In genomic region chr10:31508234-31508633, GRCh38 we compare ENCODE assay signal across 29 cellular contexts.
DNase-seq lines count a peak whose midpoint lies in the region; ATAC-seq, FAIRE-seq and TF ChIP-seq lines count a peak whose summit lies in the region.
"Had no signal": no experiment of that assay in that cellular context is flagged by ENCODE, and none has a peak within 500 bp of the region (broad histone marks: within the 10 kb centered on the region; RNA-seq: fewer than 3 reads in every experiment).

No MANE protein-coding gene starts in this region.

- no peaks in the 10 kb centered on the region for H4K20me1 ChIP-seq in HepG2 (ENCODE audit: insufficient read depth, low read length)
- H4K20me1 ChIP-seq: BLaER1 treated with 17β-estradiol and CSF1 and Interleukin-3, amounts not matched to agents 10 nM and 100 nM had no signal

- H3K27ac Mint-ChIP-seq in activated CD4-positive, alpha-beta T cell treated with anti-CD3 and anti-CD28 coated beads, Interleukin-2, amount 10 ng/mL, durations not matched to agents 7 days and 5 days = peak overlapping the region; percentile 16
- H3K27ac Mint-ChIP-seq: CD4-positive, alpha-beta memory T cell; GM23338 had no signal

- peaks cover 39% of the 10 kb centered on the region for H3K9me3 ChIP-seq in HepG2 (ENCODE audit: low read length)

- H3K4me3 ChIP-seq in bronchial epithelial cell (ENCODE audit: low read depth, low read length) = no peak overlapping the region
- H3K4me3 ChIP-seq in HepG2 (replicated peaks in 1 of 3; ENCODE audit: insufficient read depth in 1 of 3, low read depth in 2 of 3, low read length in 3 of 3) = no peak overlapping the region
- H3K4me3 ChIP-seq: BLaER1 treated with 17β-estradiol and CSF1 and Interleukin-3, amounts not matched to agents 10 nM and 100 nM; GM23338; HAP-1; SK-N-MC had no signal

- FAIRE-seq in HTR-8/SVneo (lab: Jason Lieb, UNC) (peak; percentile 58), bronchial epithelial cell (lab: Jason Lieb, UNC) (peak; percentile 77), HepG2 (lab: Jason Lieb, UNC) (no peak)
- FAIRE-seq: G401.6, GM18507 had no signal

- CTCF ChIA-PET in activated CD4-positive, alpha-beta T cell treated with anti-CD3 and anti-CD28 coated beads, Interleukin-2, amount 10 ng/mL, durations not matched to agents 7 days and 5 days (lab: Charles Lee) = no interaction called here
- CTCF ChIA-PET in HepG2 (lab: Yijun Ruan, JAX; ENCODE audit: low intra/inter-chr PET ratio, low total read pairs) = no interaction called here

- WGBS in HepG2 (ENCODE audit: low lambda C conversion rate) = 94% methylated on average over 3 of the region's 4 CpGs

- intact Hi-C loops in HepG2 (cut with micrococcal nuclease; ENCODE audit: unreplicated experiment) = no loop called here

- BruUV-seq in HepG2 (replicated peaks; lab: Mats Ljungman, UMichigan) = no TSS peak

- H3K27ac ChIP-seq in HepG2 (ENCODE audit: extremely low read length, insufficient read depth, low read length) = no peak overlapping the region
- H3K27ac ChIP-seq: 22Rv1; BLaER1 treated with 17β-estradiol and CSF1 and Interleukin-3, amounts not matched to agents 10 nM and 100 nM; SK-N-MC had no signal

- H3K36me3 ChIP-seq in bronchial epithelial cell (ENCODE audit: control insufficient read depth, insufficient read depth, low read length) (no peaks in the 10 kb centered on the region), HepG2 (replicated peaks in 1 of 2; ENCODE audit: control insufficient read depth in 1 of 2, insufficient read depth in 2 of 2, low read length in 2 of 2) (peaks cover 5 to 11% of the 10 kb centered on the region in 2 experiments; a peak in 3 of 5 replicates)

- H3K9ac ChIP-seq in HepG2 (ENCODE audit: insufficient read depth, low read depth, low read length) = no peak overlapping the region
- H3K9ac ChIP-seq: BLaER1 treated with 17β-estradiol and CSF1 and Interleukin-3, amounts not matched to agents 10 nM and 100 nM had no signal

- peaks cover 66% of the 10 kb centered on the region for H3K36me3 Mint-ChIP-seq in activated CD4-positive, alpha-beta T cell treated with anti-CD3 and anti-CD28 coated beads, Interleukin-2, amount 10 ng/mL, durations not matched to agents 7 days and 5 days (ENCODE audit: low read depth)

- H3K4me3 Mint-ChIP-seq in activated CD4-positive, alpha-beta T cell treated with anti-CD3 and anti-CD28 coated beads, Interleukin-2, amount 10 ng/mL, durations not matched to agents 7 days and 5 days = no peak overlapping the region
- H3K4me3 Mint-ChIP-seq: GM23338 had no signal

- H3K79me2 ChIP-seq in HepG2 (ENCODE audit: insufficient read depth, low read length) = no peaks in the 10 kb centered on the region

- POLR2A ChIA-PET in activated CD4-positive, alpha-beta T cell treated with anti-CD3 and anti-CD28 coated beads, Interleukin-2, amount 10 ng/mL, durations not matched to agents 7 days and 5 days (lab: Charles Lee) = no interaction called here
- POLR2A ChIA-PET in HepG2 (lab: Yijun Ruan, JAX) = no interaction called here

- ATAC-seq in HepG2 = no peak
- ATAC-seq: GM23338, PC-3 had no signal

- no peak for DNase-seq in activated CD4-positive, alpha-beta T cell treated with anti-CD3 and anti-CD28 coated beads, Interleukin-2, amount 10 ng/mL, durations not matched to agents 7 days and 5 days
- DNase-seq in activated CD4-positive, alpha-beta T cell treated with anti-CD3 and anti-CD28 coated beads for 1 hour = no peak
- DNase-seq in HTR-8/SVneo (ENCODE audit: insufficient read length, low spot score) (no peak), bronchial epithelial cell (ENCODE audit: low read depth) (no peak), HepG2 (ENCODE audit: low spot score) (no peak), Ammon's horn (ENCODE audit: low spot score) (no peak), DMS79 (lab: John Stamatoyannopoulos, UW) (no peak), midbrain (lab: John Stamatoyannopoulos, UW) (no peak)
- DNase-seq: ACHN; Caco-2; CD4-positive, alpha-beta memory T cell; DMS 273 treated with DMSO at 0.1 percent for 48 hours; MM.1S; NCI-H1048; NCI-H1417 treated with DMSO at 0.1 percent for 48 hours; NCI-H187; NCI-H2107; NCI-H446 treated with DMSO at 0.1 percent for 48 hours; NCI-H526 treated with DMSO at 0.1 percent for 48 hours; PC-3; RPMI8226; SHP77 treated with DMSO at 0.1 percent for 48 hours had no signal

- no peaks in the 10 kb centered on the region for H3K27me3 Mint-ChIP-seq in activated CD4-positive, alpha-beta T cell treated with anti-CD3 and anti-CD28 coated beads, Interleukin-2, amount 10 ng/mL, durations not matched to agents 7 days and 5 days
- H3K27me3 Mint-ChIP-seq: CD4-positive, alpha-beta memory T cell had no signal

- no peak for TF ChIP-seq POLR2A in HepG2 (IDR thresholded peaks at IDR 0.05; ENCODE audit: insufficient read depth in 1 of 2, low read depth in 2 of 2, low read length in 2 of 2)

- H3K4me1 Mint-ChIP-seq in activated CD4-positive, alpha-beta T cell treated with anti-CD3 and anti-CD28 coated beads, Interleukin-2, amount 10 ng/mL, durations not matched to agents 7 days and 5 days = peaks cover 9% of the 10 kb centered on the region

- H2AFZ ChIP-seq in HepG2 (ENCODE audit: low read length) = no peak overlapping the region

- TF ChIP-seq CTCF in bronchial epithelial cell (IDR thresholded peaks at IDR 0.05; ENCODE audit: insufficient read depth, low read length, severe bottlenecking) (no peak), HepG2 (CRISPR knock-in tag; IDR thresholded peaks at IDR 0.05) (no peak)

- peaks cover 37% of the 10 kb centered on the region for H3K9me3 Mint-ChIP-seq in activated CD4-positive, alpha-beta T cell treated with anti-CD3 and anti-CD28 coated beads, Interleukin-2, amount 10 ng/mL, durations not matched to agents 7 days and 5 days

- no peaks in the 10 kb centered on the region for H3K27me3 ChIP-seq in bronchial epithelial cell (ENCODE audit: control insufficient read depth, insufficient read depth, low read length)
- H3K27me3 ChIP-seq in HepG2 (ENCODE audit: control insufficient read depth in 1 of 2, insufficient read depth in 2 of 2, low read length in 2 of 2) = no peaks in the 10 kb centered on the region
- H3K27me3 ChIP-seq: BLaER1 treated with 17β-estradiol and CSF1 and Interleukin-3, amounts not matched to agents 10 nM and 100 nM had no signal

- no peaks in the 10 kb centered on the region for H3K4me1 ChIP-seq in HepG2 (ENCODE audit: insufficient read depth, low read length)
- H3K4me1 ChIP-seq: BLaER1 treated with 17β-estradiol and CSF1 and Interleukin-3, amounts not matched to agents 10 nM and 100 nM; Caco-2; HAP-1 had no signal

- no peak overlapping the region for H3K4me2 ChIP-seq in HepG2 (ENCODE audit: low read depth, low read length)
- H3K4me2 ChIP-seq: BLaER1 treated with 17β-estradiol and CSF1 and Interleukin-3, amounts not matched to agents 10 nM and 100 nM; GM23338 had no signal

- in situ Hi-C loops in HepG2 (cut with HindIII; ENCODE audit: extremely low pct_ligation_motif_present, low pct_unique_long_range_greater_than_20kb) = no loop called here

- TF ChIP-seq EP300 in HepG2 (IDR thresholded peaks at IDR 0.05; ENCODE audit: low read depth in 2 of 2, low read length in 2 of 2) (no peak), HepG2 (CRISPR knock-in tag; IDR thresholded peaks at IDR 0.05; ENCODE audit: borderline replicate concordance) (no peak)

- no peak for TF ChIP-seq RAD21 in HepG2 (CRISPR knock-in tag; IDR thresholded peaks at IDR 0.05)

TF ChIP-seq in HepG2, 621 proteins besides CTCF, POLR2A, EP300 and RAD21:
- TF ChIP-seq SOX5 (CRISPR knock-in tag; IDR thresholded peaks at IDR 0.05; ENCODE audit: borderline replicate concordance) = no peak
- 0 out of 2 replicates have a peak, but pooled peaks have one; percentile 11 for TF ChIP-seq GABPA (IDR thresholded peaks at IDR 0.05; ENCODE audit: low read depth, low read length)
- no peak for TF ChIP-seq GABPA (CRISPR knock-in tag; IDR thresholded peaks at IDR 0.05; ENCODE audit: low read depth)
TF ChIP-seq in HepG2: peak in this region for 1.
